ENCODE assay signal across 11 cellular contexts in the genomic region with DNA sequence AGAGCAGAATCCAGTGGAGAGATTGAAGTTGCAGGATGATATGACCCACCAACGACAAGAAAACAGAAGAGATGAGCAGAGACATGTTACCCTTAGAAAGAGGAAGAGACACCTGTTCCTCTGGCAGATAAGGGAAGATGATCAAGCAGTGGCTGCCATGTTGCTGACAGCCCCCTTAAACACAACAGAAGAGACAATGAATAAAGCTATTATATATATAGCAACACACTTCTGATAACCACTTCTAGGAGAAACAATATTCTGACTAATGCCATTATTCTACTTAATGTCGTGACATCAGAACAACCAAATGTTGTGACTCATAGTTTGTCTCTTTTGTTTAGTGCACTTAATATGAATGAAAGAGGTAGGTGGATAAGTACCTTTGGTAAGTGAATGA. TPM values are rescaled to one million over a fixed set of nuclear protein-coding genes. Genes with fewer than 3 reads are reported as not detected.
A peak's percentile ranks its signal among the peaks of the same experiment; 100 is the strongest.
DNase-seq lines count a peak whose midpoint lies in the region; ATAC-seq and TF ChIP-seq lines count a peak whose summit lies in the region.
"Had no signal": no experiment of that assay in that cellular context is flagged by ENCODE, and none has a peak within 500 bp of the region (broad histone marks: within the 10 kb centered on the region; RNA-seq: fewer than 3 reads in every experiment).

No MANE protein-coding gene starts in this region.

- no peak overlapping the region for H3K4me3 Mint-ChIP-seq in activated T-cell treated with anti-CD3 and anti-CD28 coated beads, Interleukin-2, amount 50 U/mL, for 4 hours
- no peak overlapping the region for H3K4me3 Mint-ChIP-seq in activated T-cell treated with anti-CD3 and anti-CD28 coated beads, Interleukin-2, amount 50 U/mL, for 24 hours
- H3K4me3 Mint-ChIP-seq in stimulated activated naive CD8-positive, alpha-beta T cell treated with anti-CD3 and anti-CD28 coated beads, Interleukin-15, amount 100 ng/mL, for 72 hours: no peak overlapping the region

- no peaks in the 10 kb centered on the region for H3K36me3 Mint-ChIP-seq in activated T-cell treated with anti-CD3 and anti-CD28 coated beads, Interleukin-2, amount 50 U/mL, for 4 hours (ENCODE audit: insufficient read depth)
- H3K36me3 Mint-ChIP-seq in activated T-cell treated with anti-CD3 and anti-CD28 coated beads, Interleukin-2, amount 50 U/mL, for 24 hours (ENCODE audit: low read depth): no peaks in the 10 kb centered on the region

- peaks cover 4% of the 10 kb centered on the region for H3K36me3 ChIP-seq in brain microvascular endothelial cell (replicated peaks)
- H3K36me3 ChIP-seq: adrenal gland, tibial artery had no signal

- H3K4me3 ChIP-seq in brain microvascular endothelial cell (ENCODE audit: low read depth, low read length): no peak overlapping the region
- H3K4me3 ChIP-seq: adrenal gland, tibial artery had no signal

- peaks cover 2% of the 10 kb centered on the region for H3K27me3 Mint-ChIP-seq in activated T-cell treated with anti-CD3 and anti-CD28 coated beads, Interleukin-2, amount 50 U/mL, for 4 hours (ENCODE audit: low read depth)
- peaks cover 2% of the 10 kb centered on the region for H3K27me3 Mint-ChIP-seq in activated T-cell treated with anti-CD3 and anti-CD28 coated beads, Interleukin-2, amount 50 U/mL, for 24 hours
- no peaks in the 10 kb centered on the region for H3K27me3 Mint-ChIP-seq in stimulated activated naive CD8-positive, alpha-beta T cell treated with anti-CD3 and anti-CD28 coated beads, Interleukin-15, amount 100 ng/mL, for 72 hours

- DNase-seq in activated T-cell treated with anti-CD3 and anti-CD28 coated beads, Interleukin-2, amount 50 U/mL, for 4 hours: no peak
- DNase-seq in activated T-cell treated with anti-CD3 and anti-CD28 coated beads, Interleukin-2, amount 50 U/mL, for 24 hours: no peak
- no peak for DNase-seq in brain microvascular endothelial cell
- DNase-seq in stimulated activated naive CD8-positive, alpha-beta T cell treated with anti-CD3 and anti-CD28 coated beads, Interleukin-15, amount 100 ng/mL, for 72 hours: no peak
- DNase-seq in GOT3 (lab: John Stamatoyannopoulos, UW): no peak
- DNase-seq in GM13976 (ENCODE audit: low spot score): no peak
- no peak for DNase-seq in islet precursor cell
- DNase-seq: adrenal gland, tibial artery had no signal

- no peaks in the 10 kb centered on the region for H3K9me3 Mint-ChIP-seq in activated T-cell treated with anti-CD3 and anti-CD28 coated beads, Interleukin-2, amount 50 U/mL, for 4 hours
- no peaks in the 10 kb centered on the region for H3K9me3 Mint-ChIP-seq in activated T-cell treated with anti-CD3 and anti-CD28 coated beads, Interleukin-2, amount 50 U/mL, for 24 hours
- no peaks in the 10 kb centered on the region for H3K9me3 Mint-ChIP-seq in stimulated activated naive CD8-positive, alpha-beta T cell treated with anti-CD3 and anti-CD28 coated beads, Interleukin-15, amount 100 ng/mL, for 72 hours

- ATAC-seq in activated T-cell treated with anti-CD3 and anti-CD28 coated beads, Interleukin-2, amount 50 U/mL, for 4 hours: peak; percentile 58 to 62
- peak; percentile 42 for ATAC-seq in HG03342 (IDR thresholded peaks at IDR 0.05; ENCODE audit: unreplicated experiment)
- ATAC-seq in stimulated activated naive CD8-positive, alpha-beta T cell treated with anti-CD3 and anti-CD28 coated beads, Interleukin-15, amount 100 ng/mL, for 72 hours: peak; percentile 31

- H3K27ac Mint-ChIP-seq in activated T-cell treated with anti-CD3 and anti-CD28 coated beads, Interleukin-2, amount 50 U/mL, for 24 hours: no peak overlapping the region
- no peak overlapping the region for H3K27ac Mint-ChIP-seq in stimulated activated naive CD8-positive, alpha-beta T cell treated with anti-CD3 and anti-CD28 coated beads, Interleukin-15, amount 100 ng/mL, for 72 hours

- peak overlapping the region; percentile 90 for H3K27ac ChIP-seq in brain microvascular endothelial cell
- H3K27ac ChIP-seq: HL-60, tibial artery had no signal

- no peaks in the 10 kb centered on the region for H3K27me3 ChIP-seq in brain microvascular endothelial cell (replicated peaks)
- H3K27me3 ChIP-seq: adrenal gland, tibial artery had no signal

- H3K4me1 Mint-ChIP-seq in activated T-cell treated with anti-CD3 and anti-CD28 coated beads, Interleukin-2, amount 50 U/mL, for 4 hours (ENCODE audit: low read depth): no peaks in the 10 kb centered on the region
- H3K4me1 Mint-ChIP-seq in activated T-cell treated with anti-CD3 and anti-CD28 coated beads, Interleukin-2, amount 50 U/mL, for 24 hours (ENCODE audit: low read depth): no peaks in the 10 kb centered on the region
- H3K4me1 Mint-ChIP-seq in stimulated activated naive CD8-positive, alpha-beta T cell treated with anti-CD3 and anti-CD28 coated beads, Interleukin-15, amount 100 ng/mL, for 72 hours: no peaks in the 10 kb centered on the region

- no peak for TF ChIP-seq CTCF in brain microvascular endothelial cell (IDR thresholded peaks at IDR 0.05; ENCODE audit: low read depth, low read length, missing control alignments)
- no peak for TF ChIP-seq CTCF in GM13976 (IDR thresholded peaks at IDR 0.05; ENCODE audit: borderline replicate concordance, control extremely low read depth, extremely low read depth, insufficient read depth, missing control alignments)

- in situ Hi-C loops in brain microvascular endothelial cell (cut with HindIII; ENCODE audit: low pct_ligation_motif_present, low sequenced_read_pairs) (no loop called here), GM13976 (cut with MboI; ENCODE audit: low sequenced_read_pairs, unreplicated experiment) (no loop called here)

RNA-seq across cellular contexts. Expression of a gene that starts 44.9 kb away (rescaled TPM):
- 1 to 10 TPM in 1 of 3 donors, under 1 TPM in 2; 0.43 to 1.2 (median 0.56) TPM for total RNA-seq in activated T-cell treated with anti-CD3 and anti-CD28 coated beads, Interleukin-2, amount 50 U/mL, for 4 hours
